10 cellular contexts compared by ENCODE assay signal in genomic region chrX:120514236-120514635, GRCh38. TPM values are rescaled to one million over a fixed set of nuclear protein-coding genes. Genes with fewer than 3 reads are reported as not detected.
DNase-seq lines count a peak whose midpoint lies in the region; ATAC-seq, FAIRE-seq and TF ChIP-seq lines count a peak whose summit lies in the region.
"Had no signal": no experiment of that assay in that cellular context is flagged by ENCODE, and none has a peak within 500 bp of the region (broad histone marks: within the 10 kb centered on the region; RNA-seq: fewer than 3 reads in every experiment).

No MANE protein-coding gene starts in this region.

- POLR2A ChIA-PET in A549 (lab: Yijun Ruan, JAX): no interaction called here

- H2AFZ ChIP-seq in OCI-LY3 (ENCODE audit: low read depth, low read length): no peak overlapping the region

- H3K4me2 ChIP-seq in A549 (no peak overlapping the region), OCI-LY3 (ENCODE audit: low read length) (no peak overlapping the region)

- WGBS in A549 (ENCODE audit: missing lambda C conversion rate): 8% methylated on average over 1 of the region's 1 CpG

- no peaks in the 10 kb centered on the region for H3K27me3 ChIP-seq in OCI-LY3 (ENCODE audit: low read depth, low read length)
- H3K27me3 ChIP-seq in MG63: no peaks in the 10 kb centered on the region

- H3K36me3 ChIP-seq in OCI-LY3 (replicated peaks; ENCODE audit: low read depth, low read length) (no peaks in the 10 kb centered on the region), MG63 (no peaks in the 10 kb centered on the region; the same call in 1 of the 2 replicates)

- no peaks in the 10 kb centered on the region for H3K79me2 ChIP-seq in OCI-LY3 (ENCODE audit: low read length)

- no peaks in the 10 kb centered on the region for H4K20me1 ChIP-seq in OCI-LY3 (ENCODE audit: insufficient read depth, low read length)

- CTCF ChIA-PET in A549 (lab: Yijun Ruan, JAX): interaction anchor here (0.6 to 1.3 kb wide), 13 partner anchors 9 to 263 kb away, joined by 3 to 8 read pairs (median 3); partner anchors contain the start of gene ZBTB33

- ATAC-seq in A549: peak; percentile 74 to 91

- TF ChIP-seq CTCF in A549 (IDR thresholded peaks at IDR 0.05): peak; percentile 62
- TF ChIP-seq CTCF in GM10266 (IDR thresholded peaks at IDR 0.05; ENCODE audit: control insufficient read depth, insufficient read depth, low read depth, missing control alignments): peak; percentile 20
- TF ChIP-seq CTCF in OCI-LY3 (IDR thresholded peaks at IDR 0.05; ENCODE audit: low read depth, low read length): peak; percentile 45

- no peak overlapping the region for H3K9ac ChIP-seq in OCI-LY3 (ENCODE audit: low read length)

- H3K27ac ChIP-seq in A549 (0 out of 6 replicates have a peak overlapping the region, but pooled peaks of 1 of the 2 experiments have one; percentile 39), OCI-LY3 (ENCODE audit: low read length) (no peak overlapping the region)

- DNase-seq in A549 (ENCODE audit: low read depth in 1 of 2, low spot score in 1 of 2) (peak; percentile 19 to 33), GM10266 (ENCODE audit: extremely low spot score) (peak; percentile 4), fibroblast of peridontal ligament (ENCODE audit: extremely low read depth) (peak; percentile 39), pons (ENCODE audit: low spot score) (no peak), 8988T (no peak), MG63 (no peak)
- DNase-seq in central memory CD4-positive, alpha-beta T cell: no peak
- DNase-seq: posterior cingulate gyrus had no signal

- no peak for TF ChIP-seq EP300 in A549 (IDR thresholded peaks at IDR 0.05)

- no peaks in the 10 kb centered on the region for H3K9me3 ChIP-seq in A549
- no peaks in the 10 kb centered on the region for H3K9me3 ChIP-seq in OCI-LY3 (ENCODE audit: insufficient read depth, low read length)
- no peaks in the 10 kb centered on the region for H3K9me3 ChIP-seq in MG63

- H3K4me1 ChIP-seq in A549 (peaks cover 18% of the 10 kb centered on the region), OCI-LY3 (ENCODE audit: low read length) (no peaks in the 10 kb centered on the region)

- TF ChIP-seq RAD21 in A549 (conservative IDR thresholded peaks at IDR 0.05 in 1 of 2, IDR thresholded peaks at IDR 0.05 in 1 of 2): peak; percentile 60 to 66

- H3K4me3 ChIP-seq in A549 (no peak overlapping the region), OCI-LY3 (ENCODE audit: low read length) (no peak overlapping the region), MG63 (no peak overlapping the region)

- no peak for TF ChIP-seq POLR2A in A549 (IDR thresholded peaks at IDR 0.05; ENCODE audit: low read length)

- FAIRE-seq in A549 (lab: Jason Lieb, UNC): peak; percentile 92
- FAIRE-seq: GM18507 had no signal

TF ChIP-seq in A549, 52 proteins besides CTCF, POLR2A, EP300 and RAD21:
- TF ChIP-seq FOSB (CRISPR knock-in tag; IDR thresholded peaks at IDR 0.05) (no peak), CBX8 (IDR thresholded peaks at IDR 0.05) (no peak), HOXB13 (CRISPR knock-in tag; IDR thresholded peaks at IDR 0.05; ENCODE audit: low read depth) (no peak), SMC3 (IDR thresholded peaks at IDR 0.05) (peak; percentile 59), HDAC2 (IDR thresholded peaks at IDR 0.05) (no peak)
- TF ChIP-seq, protein P1, sequence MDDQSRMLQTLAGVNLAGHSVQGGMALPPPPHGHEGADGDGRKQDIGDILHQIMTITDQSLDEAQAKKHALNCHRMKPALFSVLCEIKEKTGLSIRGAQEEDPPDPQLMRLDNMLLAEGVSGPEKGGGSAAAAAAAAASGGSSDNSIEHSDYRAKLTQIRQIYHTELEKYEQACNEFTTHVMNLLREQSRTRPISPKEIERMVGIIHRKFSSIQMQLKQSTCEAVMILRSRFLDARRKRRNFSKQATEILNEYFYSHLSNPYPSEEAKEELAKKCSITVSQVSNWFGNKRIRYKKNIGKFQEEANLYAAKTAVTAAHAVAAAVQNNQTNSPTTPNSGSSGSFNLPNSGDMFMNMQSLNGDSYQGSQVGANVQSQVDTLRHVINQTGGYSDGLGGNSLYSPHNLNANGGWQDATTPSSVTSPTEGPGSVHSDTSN (IDR thresholded peaks at IDR 0.05): no peak
TF ChIP-seq in A549: peak in this region for 1.

RNA-seq across cellular contexts. Expression of gene LAMP2, which starts 45.1 kb away (rescaled TPM):
- polyA plus RNA-seq in A549 (2011; rRNA removed) (76.9 and 95.1 TPM in 2 replicates), A549 (2017; fragmentation: RNase III; extraction: RNeasy Plus Mini Kit Qiagen cat#74134 plus additional on column Dnase treatment) (68.8 to 79.5 TPM (median 78.2 TPM) in 3 replicates)
- polyA plus RNA-seq in A549 (2012; cell fraction: cytosol; rRNA removed): 23.4 and 27.1 TPM in 2 replicates
- 21.9 and 23.7 TPM in 2 replicates for polyA plus RNA-seq in A549 (2012; cell fraction: nucleus; rRNA removed)
- polyA minus RNA-seq in A549 (2011; rRNA and poly(A)+ RNA removed): 31.5 and 39.3 TPM in 2 replicates
- total RNA-seq in MG63 (2014; rRNA removed; shearing (Covaris generic); ENCODE audit: low replicate concordance): 78.8 and 87.1 TPM in 2 replicates

RNA-seq across cellular contexts. Expression of gene CUL4B, which starts 46.5 kb away (rescaled TPM):
- polyA plus RNA-seq in A549 (2011; rRNA removed) (47.5 and 55.0 TPM in 2 replicates), A549 (2017; fragmentation: RNase III; extraction: RNeasy Plus Mini Kit Qiagen cat#74134 plus additional on column Dnase treatment) (34.5 to 40.3 TPM (median 36.7 TPM) in 3 replicates)
- 7.9 and 10.7 TPM in 2 replicates for polyA plus RNA-seq in A549 (2012; cell fraction: cytosol; rRNA removed)
- polyA plus RNA-seq in A549 (2012; cell fraction: nucleus; rRNA removed): 11.4 and 18.5 TPM in 2 replicates
- polyA minus RNA-seq in A549 (2011; rRNA and poly(A)+ RNA removed): 91.0 and 106 TPM in 2 replicates
- 19.0 and 22.3 TPM in 2 replicates for total RNA-seq in MG63 (2014; rRNA removed; shearing (Covaris generic); ENCODE audit: low replicate concordance)

Comparison
In these comparisons a context has a peak if more than half of its experiments do, and no peak if none do; other contexts are left out.
1. DNase-seq: peak in A549 (2 of 2), GM10266 (single experiment) and fibroblast of peridontal ligament (single experiment); none in central memory CD4-positive, alpha-beta T cell (single experiment), pons (single experiment), 8988T (single experiment) and MG63 (single experiment).
2. Peak in every context shown above with its lines, with median percentiles within 50 percentile points of each other: CTCF ChIP-seq.